In the genomic region with DNA sequence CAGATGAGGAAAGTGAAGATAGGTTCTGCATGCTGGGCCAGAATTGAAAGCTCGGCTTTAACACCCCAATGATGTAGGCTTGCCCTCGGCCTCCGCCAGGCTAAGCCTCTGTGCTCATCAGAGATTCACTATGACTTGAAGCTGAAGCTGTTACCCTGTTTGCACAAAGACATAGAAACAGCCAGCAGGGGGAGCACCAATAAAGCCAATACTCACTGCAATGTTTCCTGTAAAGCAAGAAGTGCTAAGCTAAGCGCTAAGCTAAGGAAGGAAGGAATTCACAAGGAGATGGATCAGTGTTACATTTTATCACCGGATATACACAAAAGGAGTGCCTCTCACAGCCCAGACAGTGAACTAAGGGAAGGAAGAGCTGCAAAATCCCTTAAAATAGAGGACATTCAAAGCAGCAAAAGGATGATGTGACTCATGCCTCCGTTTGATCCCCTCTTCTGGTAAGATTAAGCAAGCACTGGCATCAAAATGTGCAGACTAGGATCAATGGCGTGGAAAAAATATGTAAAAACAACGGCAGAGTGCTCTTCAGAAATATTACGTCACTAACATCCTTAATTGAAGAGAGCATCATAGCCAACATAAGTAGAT, we compare ENCODE assay signal across 8 cellular contexts.
DNase-seq lines count a peak whose midpoint lies in the region; ATAC-seq and TF ChIP-seq lines count a peak whose summit lies in the region.

No MANE protein-coding gene starts in this region.

- no peak for TF ChIP-seq POLR2A in erythroblast (IDR thresholded peaks at IDR 0.05; ENCODE audit: low read length)

- H3K27ac Mint-ChIP-seq in natural killer cell treated with Interleukin-12 subunit alpha and Interleukin-12 subunit beta and Interleukin-15 and Interleukin-18, amount 100 ng/mL, for 72 hours: no peak overlapping the region
- no peak overlapping the region for H3K27ac Mint-ChIP-seq in stimulated activated naive CD8-positive, alpha-beta T cell treated with anti-CD3 and anti-CD28 coated beads, Interleukin-15, amount 100 ng/mL, for 72 hours

- no peak overlapping the region for H3K4me3 Mint-ChIP-seq in natural killer cell treated with Interleukin-12 subunit alpha and Interleukin-12 subunit beta and Interleukin-15 and Interleukin-18, amount 100 ng/mL, for 72 hours
- H3K4me3 Mint-ChIP-seq in stimulated activated naive CD8-positive, alpha-beta T cell treated with anti-CD3 and anti-CD28 coated beads, Interleukin-15, amount 100 ng/mL, for 72 hours: no peak overlapping the region

- peak; percentile 87 for ATAC-seq in GM21515 (IDR thresholded peaks at IDR 0.05; ENCODE audit: unreplicated experiment)
- ATAC-seq in natural killer cell treated with Interleukin-12 subunit alpha and Interleukin-12 subunit beta and Interleukin-15 and Interleukin-18, amount 100 ng/mL, for 72 hours: peak; percentile 81 to 86
- peak; percentile 90 for ATAC-seq in stimulated activated naive CD8-positive, alpha-beta T cell treated with anti-CD3 and anti-CD28 coated beads, Interleukin-15, amount 100 ng/mL, for 72 hours

- no peaks in the 10 kb centered on the region for H3K36me3 Mint-ChIP-seq in natural killer cell treated with Interleukin-12 subunit alpha and Interleukin-12 subunit beta and Interleukin-15 and Interleukin-18, amount 100 ng/mL, for 72 hours

- H3K4me1 Mint-ChIP-seq in natural killer cell treated with Interleukin-12 subunit alpha and Interleukin-12 subunit beta and Interleukin-15 and Interleukin-18, amount 100 ng/mL, for 72 hours (ENCODE audit: low read depth in 2 of 2): peaks cover 0 to 4% of the 10 kb centered on the region in 2 donors
- no peaks in the 10 kb centered on the region for H3K4me1 Mint-ChIP-seq in stimulated activated naive CD8-positive, alpha-beta T cell treated with anti-CD3 and anti-CD28 coated beads, Interleukin-15, amount 100 ng/mL, for 72 hours

- no peaks in the 10 kb centered on the region for H3K9me3 Mint-ChIP-seq in natural killer cell treated with Interleukin-12 subunit alpha and Interleukin-12 subunit beta and Interleukin-15 and Interleukin-18, amount 100 ng/mL, for 72 hours
- no peaks in the 10 kb centered on the region for H3K9me3 Mint-ChIP-seq in stimulated activated naive CD8-positive, alpha-beta T cell treated with anti-CD3 and anti-CD28 coated beads, Interleukin-15, amount 100 ng/mL, for 72 hours

- H3K27me3 Mint-ChIP-seq in natural killer cell treated with Interleukin-12 subunit alpha and Interleukin-12 subunit beta and Interleukin-15 and Interleukin-18, amount 100 ng/mL, for 72 hours: peaks cover 26 to 46% of the 10 kb centered on the region in 2 donors
- H3K27me3 Mint-ChIP-seq in stimulated activated naive CD8-positive, alpha-beta T cell treated with anti-CD3 and anti-CD28 coated beads, Interleukin-15, amount 100 ng/mL, for 72 hours: peaks cover 12% of the 10 kb centered on the region

- peak; percentile 91 for DNase-seq in DMS53 (lab: John Stamatoyannopoulos, UW)
- peak; percentile 97 for DNase-seq in HT-29 (ENCODE audit: low spot score)
- peak; percentile 48 for DNase-seq in NOMO-1 treated with DMSO at 0.1 percent for 48 hours (lab: John Stamatoyannopoulos, UW; ENCODE audit: unreplicated experiment)
- DNase-seq in activated CD8-positive, alpha-beta memory T cell treated with anti-CD3 and anti-CD28 coated beads, Interleukin-2, amount 50 U/mL, for 4 hours: peak; percentile 58
- peak; percentile 55 to 72 for DNase-seq in erythroblast (lab: John Stamatoyannopoulos, UW)
- peak; percentile 80 for DNase-seq in natural killer cell treated with Interleukin-12 subunit alpha and Interleukin-12 subunit beta and Interleukin-15 and Interleukin-18, amount 100 ng/mL, for 72 hours (ENCODE audit: low spot score)
- peak; percentile 62 to 69 for DNase-seq in stimulated activated naive CD8-positive, alpha-beta T cell treated with anti-CD3 and anti-CD28 coated beads, Interleukin-15, amount 100 ng/mL, for 72 hours

Comparison
In these comparisons a context has a peak if more than half of its experiments do, and no peak if none do; other contexts are left out.
1. Peak in every context shown above with its lines: DNase-seq and ATAC-seq.